Comparison of ENCODE assay signal across 1 cellular context in genomic region chr12:12660201-12660600, GRCh38.
TF ChIP-seq lines count a peak whose summit lies in the region.

No MANE protein-coding gene starts in this region.

TF ChIP-seq in K562, 482 proteins besides CTCF, POLR2A, EP300 and RAD21:
- no peak for TF ChIP-seq YBX1 (IDR thresholded peaks at IDR 0.05)
- TF ChIP-seq E4F1 (CRISPR knock-in tag; IDR thresholded peaks at IDR 0.05; ENCODE audit: borderline replicate concordance), result no peak
- TF ChIP-seq BCLAF1 (IDR thresholded peaks at IDR 0.05; ENCODE audit: borderline replicate concordance in 1 of 2, control insufficient read depth in 1 of 2, low read depth in 2 of 2, low read length in 1 of 2), result no peak
- TF ChIP-seq CREBBP (IDR thresholded peaks at IDR 0.05; ENCODE audit: low read depth, low read length), result no peak
- TF ChIP-seq PRMT5 (CRISPR knock-in tag; IDR thresholded peaks at IDR 0.05), result no peak
